In genomic region chr5:138950411-138951011, GRCh38 we compare ENCODE assay signal across 15 cellular contexts.
DNase-seq lines count a peak whose midpoint lies in the region; ATAC-seq and TF ChIP-seq lines count a peak whose summit lies in the region.
"Had no signal": no experiment of that assay in that cellular context is flagged by ENCODE, and none has a peak within 500 bp of the region (broad histone marks: within the 10 kb centered on the region; RNA-seq: fewer than 3 reads in every experiment).

No MANE protein-coding gene starts in this region.

- no peaks in the 10 kb centered on the region; the same call in 1 of the 2 replicates for H3K36me3 ChIP-seq in H7 (replicated peaks; ENCODE audit: control insufficient read depth, insufficient read depth, low read length)
- peaks cover 10 to 15% of the 10 kb centered on the region in 2 donors for H3K36me3 ChIP-seq in ascending aorta
- peaks cover 0 to 25% of the 10 kb centered on the region in 2 donors for H3K36me3 ChIP-seq in left lung
- H3K36me3 ChIP-seq in sigmoid colon = peaks cover 0 to 20% (median 10%) of the 10 kb centered on the region in 4 donors
- H3K36me3 ChIP-seq: BE2C had no signal

- H3K27ac ChIP-seq in ascending aorta = peak overlapping the region; percentile 31 to 48
- H3K27ac ChIP-seq in left lung = no peak overlapping the region
- H3K27ac ChIP-seq in sigmoid colon = no peak overlapping the region
- H3K27ac ChIP-seq: gastroesophageal sphincter had no signal

- H3K4me3 ChIP-seq in H7 (ENCODE audit: insufficient read depth, low read depth, low read length) = no peak overlapping the region
- H3K4me3 ChIP-seq in ascending aorta = no peak overlapping the region
- H3K4me3 ChIP-seq in left lung = no peak overlapping the region
- no peak overlapping the region for H3K4me3 ChIP-seq in sigmoid colon
- H3K4me3 ChIP-seq: gastroesophageal sphincter had no signal

- no peak for TF ChIP-seq POLR2A in sigmoid colon (IDR thresholded peaks at IDR 0.05)

- TF ChIP-seq EP300 in sigmoid colon (IDR thresholded peaks at IDR 0.05) = no peak

- H3K4me1 ChIP-seq in ascending aorta = peaks cover 36 to 58% of the 10 kb centered on the region in 2 donors
- H3K4me1 ChIP-seq in left lung = peaks cover 22 to 27% of the 10 kb centered on the region in 2 donors
- peaks cover 0 to 38% (median 37%) of the 10 kb centered on the region in 4 donors for H3K4me1 ChIP-seq in sigmoid colon

- WGBS in sigmoid colon, 2 donors = 93 to 94% methylated on average over 13 of the region's 13 CpGs

- ATAC-seq in left lung = peak; percentile 78
- ATAC-seq in HG02798 (IDR thresholded peaks at IDR 0.05; ENCODE audit: poor library complexity, unreplicated experiment) = no peak
- ATAC-seq: gastroesophageal sphincter, left colon had no signal

- H3K27me3 ChIP-seq in H7 (ENCODE audit: control insufficient read depth, insufficient read depth, low read length) (no peaks in the 10 kb centered on the region), ascending aorta (no peaks in the 10 kb centered on the region), left lung (no peaks in the 10 kb centered on the region), sigmoid colon (no peaks in the 10 kb centered on the region)
- H3K27me3 ChIP-seq: BE2C, gastroesophageal sphincter had no signal

- intact Hi-C loops in ascending aorta (cut with DNase I) = no loop called here
- intact Hi-C loops in left lung (cut with DNase I) = no loop called here
- intact Hi-C loops in sigmoid colon (cut with DNase I) = loop anchor here (10.0 kb wide), 1 partner anchor 314 kb away; no protein-coding TSS in a partner anchor

- no peaks in the 10 kb centered on the region for H3K9me3 ChIP-seq in ascending aorta
- H3K9me3 ChIP-seq in left lung = no peaks in the 10 kb centered on the region
- H3K9me3 ChIP-seq in sigmoid colon = no peaks in the 10 kb centered on the region
- H3K9me3 ChIP-seq: BE2C, gastroesophageal sphincter had no signal

- DNase-seq in H7 (peak; percentile 68), ascending aorta (ENCODE audit: low spot score in 2 of 2) (peak in 1 of 2 donors; percentile 55), left lung (peak; percentile 46 to 74), sigmoid colon (peak; percentile 30), NCI-H2107 treated with DMSO at 0.1 percent for 48 hours (lab: John Stamatoyannopoulos, UW; ENCODE audit: unreplicated experiment) (no peak), kidney tubule cell (ENCODE audit: low spot score) (no peak), NCI-H1694 (lab: John Stamatoyannopoulos, UW) (no peak)
- DNase-seq: activated naive CD4-positive, alpha-beta T cell treated with anti-CD3 and anti-CD28 coated beads, Interleukin-2, amount 10 ng/mL, durations not matched to agents 7 days and 5 days; H9; left colon; NCI-H1105; NCI-H226 had no signal

- no peak for TF ChIP-seq CTCF in ascending aorta (IDR thresholded peaks at IDR 0.05)
- no peak for TF ChIP-seq CTCF in left lung (IDR thresholded peaks at IDR 0.05)
- TF ChIP-seq CTCF in sigmoid colon (IDR thresholded peaks at IDR 0.05) = no peak

Comparison
In these comparisons a context has a peak if more than half of its experiments do, and no peak if none do; other contexts are left out.
1. DNase-seq: peak in H7 (single experiment), left lung (2 of 2) and sigmoid colon (single experiment); none in NCI-H2107 treated with DMSO at 0.1 percent for 48 hours (single experiment), kidney tubule cell (single experiment) and NCI-H1694 (single experiment).
2. H3K27ac ChIP-seq: peak in ascending aorta (2 of 2); none in left lung (0 of 2) and sigmoid colon (0 of 4).